Comparison of ENCODE assay signal across 18 cellular contexts in the genomic region with DNA sequence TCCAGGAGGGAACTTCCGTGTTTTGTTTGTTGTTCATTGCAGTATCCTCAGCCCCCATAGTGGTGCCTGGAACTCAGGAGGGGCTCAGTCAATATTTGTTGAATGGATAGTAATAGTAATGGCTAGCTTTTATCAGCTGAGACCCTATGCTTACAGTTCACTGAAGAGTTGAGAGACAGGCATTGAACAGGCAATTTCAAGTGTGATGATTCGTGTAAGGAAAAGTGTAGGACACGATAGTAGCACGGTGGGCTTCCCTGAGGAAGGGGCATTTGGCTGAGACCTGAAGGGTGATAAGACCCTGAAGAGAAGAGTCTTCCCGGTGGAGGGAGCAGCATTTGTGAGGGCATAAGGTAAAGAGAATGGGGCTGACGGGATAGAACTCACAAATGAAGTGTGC.
DNase-seq lines count a peak whose midpoint lies in the region; FAIRE-seq and TF ChIP-seq lines count a peak whose summit lies in the region.
"Had no signal": no experiment of that assay in that cellular context is flagged by ENCODE, and none has a peak within 500 bp of the region (broad histone marks: within the 10 kb centered on the region; RNA-seq: fewer than 3 reads in every experiment).

No MANE protein-coding gene starts in this region.

- H3K4me3 ChIP-seq in KMS-11 (IDR thresholded peaks at IDR 0.05; ENCODE audit: insufficient read depth, low read depth, low read length) (no peak overlapping the region), H1 (ENCODE audit: extremely low read depth in 1 of 4, insufficient read depth in 2 of 4, low read depth in 3 of 4, low read length in 4 of 4) (no peak overlapping the region), mesodermal cell (ENCODE audit: extremely low read depth, insufficient read depth, low read length, poor library complexity, severe bottlenecking) (no peak overlapping the region), HAP-1 (no peak overlapping the region)

- H2BK5ac ChIP-seq in H1 (ENCODE audit: low read depth, low read length) = no peak overlapping the region; the same call in 1 of the 2 replicates

- no peak overlapping the region for H2BK120ac ChIP-seq in H1 (replicated peaks; ENCODE audit: low read depth, low read length)

- peak overlapping the region; percentile 68; the same call in 1 of the 2 replicates for H3K4me2 ChIP-seq in KMS-11
- no peak overlapping the region for H3K4me2 ChIP-seq in H1 (ENCODE audit: insufficient read depth in 1 of 2, low read depth in 2 of 2, low read length in 2 of 2)

- H3K9ac ChIP-seq in KMS-11 = no peak overlapping the region
- H3K9ac ChIP-seq in H1 (replicated peaks in 1 of 4; ENCODE audit: extremely low read depth in 1 of 4, low read depth in 3 of 4, low read length in 3 of 4) = no peak overlapping the region

- DNase-seq in NCI-H146 (lab: John Stamatoyannopoulos, UW) (peak; percentile 17), NCI-H146 treated with DMSO at 0.1 percent for 48 hours (lab: John Stamatoyannopoulos, UW; ENCODE audit: unreplicated experiment) (no peak), H1 (ENCODE audit: low read depth in 1 of 2, low spot score in 2 of 2) (no peak), NCI-H226 (no peak), HAP-1 (ENCODE audit: low spot score in 2 of 2) (no peak), caudate nucleus (lab: John Stamatoyannopoulos, UW) (no peak)
- DNase-seq: CD8-positive, alpha-beta T cell; COR-L47; DND-41; GDM1; H7 had no signal

- H4K91ac ChIP-seq in H1 (replicated peaks; ENCODE audit: insufficient read length, low read length) = no peak overlapping the region

- no peaks in the 10 kb centered on the region for H3K23me2 ChIP-seq in H1 (ENCODE audit: low read depth, low read length)

- H3K27me3 ChIP-seq in KMS-11 (ENCODE audit: insufficient read depth, low read depth) (no peaks in the 10 kb centered on the region), H1 (replicated peaks in 1 of 4; ENCODE audit: control insufficient read depth in 3 of 4, extremely low read depth in 1 of 4, insufficient read depth in 3 of 4, low read length in 3 of 4) (no peaks in the 10 kb centered on the region), HAP-1 (ENCODE audit: low read depth) (no peaks in the 10 kb centered on the region)

- no peak overlapping the region for H2BK15ac ChIP-seq in H1 (ENCODE audit: low read length)

- H4K8ac ChIP-seq in H1 (ENCODE audit: extremely low read depth, insufficient read depth, low read length) = no peak overlapping the region

- H3K79me2 ChIP-seq in KMS-11 (ENCODE audit: insufficient read depth, low read depth) = no peaks in the 10 kb centered on the region
- H3K79me2 ChIP-seq in H1 (ENCODE audit: control insufficient read depth in 1 of 2, insufficient read depth in 2 of 2, low read length in 2 of 2) = no peaks in the 10 kb centered on the region

- H3K79me1 ChIP-seq in H1 (ENCODE audit: low read depth, low read length) = no peaks in the 10 kb centered on the region

- TF ChIP-seq EP300 in H1 (IDR thresholded peaks at IDR 0.05; ENCODE audit: borderline replicate concordance in 1 of 2, low read depth in 2 of 2, low read length in 2 of 2) = no peak

- CTCF ChIA-PET in H1 (lab: Charles Lee; ENCODE audit: partially characterized antibody) = interaction anchor here (0.6 to 4.5 kb wide), 24 partner anchors 11 to 409 kb away, joined by 3 to 58 read pairs (median 4); no protein-coding TSS in a partner anchor

- H3K36me3 ChIP-seq in KMS-11 (ENCODE audit: insufficient read depth) (no peaks in the 10 kb centered on the region), H1 (ENCODE audit: control insufficient read depth in 2 of 4, insufficient read depth in 4 of 4, low read length in 3 of 4) (no peaks in the 10 kb centered on the region), mesodermal cell (ENCODE audit: control insufficient read depth, insufficient read depth, low read length) (no peaks in the 10 kb centered on the region), HAP-1 (replicated peaks) (no peaks in the 10 kb centered on the region)

- no peak overlapping the region for H4K5ac ChIP-seq in H1 (ENCODE audit: insufficient read length, low read depth, low read length)

- no peak overlapping the region for H3K18ac ChIP-seq in H1 (ENCODE audit: extremely low read depth, low read length)

- FAIRE-seq in H1 (lab: Jason Lieb, UNC) = no peak
- FAIRE-seq: GM12892, GM19239, HepG2, HTR-8/SVneo had no signal

- 85% methylated on average over 6 of the region's 6 CpGs; no CpG with 5 or more reads in 1 of the 2 experiments for WGBS in H1 (ENCODE audit: extremely low coverage in 1 of 2, insufficient coverage in 1 of 2, insufficient read length in 1 of 2, insufficient replicate concordance in 2 of 2, low coverage in 1 of 2, low lambda C conversion rate in 2 of 2, missing lambda C conversion rate in 1 of 2), 2 experiments
- 93 to 96% methylated on average over 5 of the region's 6 CpGs for WGBS in mesodermal cell (ENCODE audit: insufficient coverage in 2 of 2), 2 experiments

- no peak overlapping the region for H3K56ac ChIP-seq in H1 (replicated peaks; ENCODE audit: insufficient read length, low read depth, low read length)

- H3K4ac ChIP-seq in H1 (replicated peaks; ENCODE audit: insufficient read length, low read depth, low read length) = no peak overlapping the region

- POLR2A ChIA-PET in H1 (lab: Charles Lee; ENCODE audit: partially characterized antibody) = no interaction called here

- H3K9me3 ChIP-seq in H1 (ENCODE audit: insufficient read depth in 2 of 2, low read depth in 1 of 2, low read length in 1 of 2) = no peaks in the 10 kb centered on the region
- H3K9me3 ChIP-seq in mesodermal cell (ENCODE audit: control insufficient read depth, low read length) = peaks cover 4% of the 10 kb centered on the region
- H3K9me3 ChIP-seq in HAP-1 = no peaks in the 10 kb centered on the region

- TF ChIP-seq CTCF in KMS-11 (conservative IDR thresholded peaks at IDR 0.05; ENCODE audit: low read depth, low read length) = no peak
- TF ChIP-seq CTCF in H1 (IDR thresholded peaks at IDR 0.05; ENCODE audit: control extremely low read depth in 1 of 3, insufficient read depth in 1 of 3, low read depth in 1 of 3, low read length in 3 of 3) = no peak

- H3K14ac ChIP-seq in H1 (ENCODE audit: insufficient read length) = no peak overlapping the region

- in situ Hi-C loops in HAP-1 (cut with MboI; ENCODE audit: low sequenced_read_pairs) = no loop called here

- H3K27ac ChIP-seq in KMS-11 (peak overlapping the region; percentile 44; the same call in 1 of the 2 replicates), H1 (ENCODE audit: low read depth, low read length) (no peak overlapping the region), mesodermal cell (ENCODE audit: low read depth, low read length, severe bottlenecking) (peak overlapping the region; percentile 77), caudate nucleus (ENCODE audit: low read depth, low read length) (no peak overlapping the region)
- H3K27ac ChIP-seq: 22Rv1 had no signal

- no peak for TF ChIP-seq RAD21 in H1 (IDR thresholded peaks at IDR 0.05 in 1 of 2, conservative IDR thresholded peaks at IDR 0.05 in 1 of 2; ENCODE audit: low read depth in 2 of 2, low read length in 2 of 2)

- H3K23ac ChIP-seq in H1 (ENCODE audit: insufficient read length) = no peak overlapping the region

- peak overlapping the region; percentile 80; the same call in 1 of the 2 replicates for H2BK12ac ChIP-seq in H1 (ENCODE audit: low read depth, low read length)

- H4K20me1 ChIP-seq in KMS-11 (ENCODE audit: insufficient read depth) (no peaks in the 10 kb centered on the region), H1 (replicated peaks in 1 of 2; ENCODE audit: control insufficient read depth in 1 of 2, insufficient read depth in 2 of 2, low read length in 2 of 2) (no peaks in the 10 kb centered on the region)

- no peak for TF ChIP-seq POLR2A in H1 (IDR thresholded peaks at IDR 0.05; ENCODE audit: control extremely low read depth in 1 of 2, low read depth in 2 of 2, low read length in 2 of 2)

- peaks cover 50% of the 10 kb centered on the region for H3K4me1 ChIP-seq in KMS-11 (ENCODE audit: low read depth, poor library complexity, severe bottlenecking)
- peaks cover 4 to 16% (median 12%) of the 10 kb centered on the region in 4 experiments; a peak in 5 of 7 replicates for H3K4me1 ChIP-seq in H1 (replicated peaks in 1 of 4; ENCODE audit: control insufficient read depth in 3 of 4, insufficient read depth in 4 of 4, low read length in 3 of 4)
- peaks cover 36% of the 10 kb centered on the region for H3K4me1 ChIP-seq in mesodermal cell (ENCODE audit: control insufficient read depth, insufficient read depth, low read length, poor library complexity, severe bottlenecking)
- no peaks in the 10 kb centered on the region for H3K4me1 ChIP-seq in HAP-1

- H2AFZ ChIP-seq in KMS-11 (ENCODE audit: low read depth) = no peak overlapping the region
- no peak overlapping the region for H2AFZ ChIP-seq in H1 (ENCODE audit: low read length)

- H2BK20ac ChIP-seq in H1 (ENCODE audit: low read length) = 0 out of 2 replicates have a peak overlapping the region, but pooled peaks have one; percentile 16

- peak overlapping the region; percentile 75; the same call in 1 of the 2 replicates for H2AK5ac ChIP-seq in H1 (ENCODE audit: low read depth, low read length)

TF ChIP-seq in H1, 55 proteins besides CTCF, POLR2A, EP300 and RAD21:
- TF ChIP-seq RXRA (IDR thresholded peaks at IDR 0.05; ENCODE audit: insufficient read depth, low read depth, low read length) (no peak), SIN3A (conservative IDR thresholded peaks at IDR 0.05 in 1 of 2, IDR thresholded peaks at IDR 0.05 in 1 of 2; ENCODE audit: low read depth in 1 of 2, low read length in 2 of 2) (no peak), HDAC6 (IDR thresholded peaks at IDR 0.05; ENCODE audit: low read depth, low read length) (no peak), NANOG (IDR thresholded peaks at IDR 0.05; ENCODE audit: insufficient read depth, low read depth, low read length, poor library complexity, severe bottlenecking) (no peak), CBX8 (IDR thresholded peaks at IDR 0.05; ENCODE audit: borderline replicate concordance, low read depth, low read length) (no peak)

Comparison
In these comparisons a context has a peak if more than half of its experiments do, and no peak if none do; other contexts are left out.
1. H3K27ac ChIP-seq: peak in KMS-11 (single experiment) and mesodermal cell (single experiment); none in H1 (single experiment) and caudate nucleus (single experiment).